In genomic region chr10:88138319-88138848, GRCh38 we compare ENCODE assay signal across 11 cellular contexts.
A peak's percentile ranks its signal among the peaks of the same experiment; 100 is the strongest.
DNase-seq lines count a peak whose midpoint lies in the region; ATAC-seq and TF ChIP-seq lines count a peak whose summit lies in the region.
"Had no signal": no experiment of that assay in that cellular context is flagged by ENCODE, and none has a peak within 500 bp of the region (broad histone marks: within the 10 kb centered on the region; RNA-seq: fewer than 3 reads in every experiment).

No MANE protein-coding gene starts in this region.

- DNase-seq in GM12864 (ENCODE audit: low read depth) (peak; percentile 79), SW480 (ENCODE audit: low spot score) (peak; percentile 12), NCI-H128 (lab: John Stamatoyannopoulos, UW; ENCODE audit: unreplicated experiment) (no peak), cerebellar cortex (ENCODE audit: low spot score) (no peak), esophagus muscularis mucosa (ENCODE audit: extremely low spot score) (no peak)
- no peak for DNase-seq in stimulated activated CD4-positive, alpha-beta T cell treated with anti-CD3 and anti-CD28 coated beads, Interleukin-4, amount 100 ng/mL, for 4 hours
- DNase-seq: activated CD8-positive, alpha-beta memory T cell treated with anti-CD3 and anti-CD28 coated beads for 24 hours; BE2C had no signal

- no peak for TF ChIP-seq POLR2A in esophagus muscularis mucosa (IDR thresholded peaks at IDR 0.05; ENCODE audit: low read depth)

- peak; percentile 75 for ATAC-seq in GM19328 (IDR thresholded peaks at IDR 0.05; ENCODE audit: unreplicated experiment)
- peak; percentile 91 for ATAC-seq in HG02884 (IDR thresholded peaks at IDR 0.05; ENCODE audit: unreplicated experiment)

- TF ChIP-seq EP300 in esophagus muscularis mucosa (IDR thresholded peaks at IDR 0.05) = no peak

- H3K36me3 ChIP-seq in esophagus muscularis mucosa = no peaks in the 10 kb centered on the region
- H3K36me3 ChIP-seq: BE2C, prostate gland had no signal

- no peaks in the 10 kb centered on the region for H3K27me3 ChIP-seq in esophagus muscularis mucosa
- H3K27me3 ChIP-seq: BE2C had no signal

- H3K27ac ChIP-seq in esophagus muscularis mucosa (replicated peaks in 1 of 4) = no peak overlapping the region
- H3K27ac ChIP-seq: prostate gland had no signal

- no peaks in the 10 kb centered on the region for H3K9me3 ChIP-seq in esophagus muscularis mucosa
- H3K9me3 ChIP-seq: BE2C, prostate gland had no signal

- H3K4me1 ChIP-seq in esophagus muscularis mucosa = no peaks in the 10 kb centered on the region
- H3K4me1 ChIP-seq: BE2C, prostate gland had no signal

- TF ChIP-seq CTCF in GM12864 (IDR thresholded peaks at IDR 0.05; ENCODE audit: low read depth, low read length, missing control alignments) (no peak), esophagus muscularis mucosa (IDR thresholded peaks at IDR 0.05) (no peak)

- intact Hi-C loops in esophagus muscularis mucosa (cut with DNase I) = no loop called here

- 83% methylated on average over 2 of the region's 2 CpGs for WGBS in esophagus muscularis mucosa

- no peak overlapping the region for H3K4me3 ChIP-seq in GM12864 (ENCODE audit: low read depth, low read length)
- H3K4me3 ChIP-seq in esophagus muscularis mucosa = no peak overlapping the region
- H3K4me3 ChIP-seq: prostate gland had no signal

Comparison
In these comparisons a context has a peak if more than half of its experiments do, and no peak if none do; other contexts are left out.
1. DNase-seq: peak in GM12864 (single experiment) and SW480 (single experiment); none in NCI-H128 (single experiment), cerebellar cortex (single experiment), stimulated activated CD4-positive, alpha-beta T cell treated with anti-CD3 and anti-CD28 coated beads, Interleukin-4, amount 100 ng/mL, for 4 hours (0 of 2) and esophagus muscularis mucosa (single experiment).